Comparison of ENCODE assay signal across 24 cellular contexts in genomic region chr18:10923225-10923624, GRCh38.
"Had no signal": no experiment of that assay in that cellular context is flagged by ENCODE, and none has a peak within 500 bp of the region (broad histone marks: within the 10 kb centered on the region; RNA-seq: fewer than 3 reads in every experiment).

No MANE protein-coding gene starts in this region.

- ATAC-seq: activated CD8-positive, alpha-beta memory T cell treated with anti-CD3 and anti-CD28 coated beads, Interleukin-2, amount 10 ng/mL, durations not matched to agents 7 days and 5 days; activated CD8-positive, alpha-beta T cell treated with anti-CD3 and anti-CD28 coated beads for 36 hours; heart left ventricle; left cardiac atrium; mucosa of descending colon; stimulated activated naive CD8-positive, alpha-beta T cell treated with anti-CD3 and anti-CD28 coated beads, Interleukin-15, Interleukin-2, amounts not matched to agents 100 U/mL and 50 U/mL, for 24 hours; T-cell had no signal

- H3K36me3 ChIP-seq: adrenal gland, heart left ventricle, spleen, thyroid gland, WERI-Rb-1 had no signal

- H3K4me1 ChIP-seq: thyroid gland had no signal

- FAIRE-seq: TTC549 had no signal

- H3K27me3 ChIP-seq: adrenal gland, heart left ventricle, spleen, thyroid gland had no signal

- H3K27ac ChIP-seq: adrenal gland, coronary artery, epithelial cell of prostate, heart left ventricle, spleen, thyroid gland, WERI-Rb-1 had no signal

- H3K4me3 ChIP-seq: adrenal gland, coronary artery, heart left ventricle, mucosa of descending colon, spleen, thyroid gland had no signal

- DNase-seq: activated CD4-positive, alpha-beta T cell treated with anti-CD3 and anti-CD28 coated beads, Interleukin-2, amount 10 ng/mL, durations not matched to agents 7 days and 5 days; activated CD4-positive, CD25-positive, alpha-beta regulatory T cell treated with anti-CD3 and anti-CD28 coated beads, Interleukin-2, amount 50 U/mL, for 72 hours; activated CD8-positive, alpha-beta memory T cell treated with anti-CD3 and anti-CD28 coated beads, Interleukin-2, amount 10 ng/mL, durations not matched to agents 7 days and 5 days; activated CD8-positive, alpha-beta T cell treated with anti-CD3 and anti-CD28 coated beads for 36 hours; activated gamma-delta T cell; activated T-cell treated with anti-CD3 and anti-CD28 coated beads for 4 hours; endodermal cell; heart left ventricle; islet precursor cell; left cardiac atrium; mucosa of descending colon; nephron progenitor cell; nucleus accumbens; retina; spleen; stimulated activated CD4-positive, alpha-beta T cell treated with anti-CD3 and anti-CD28 coated beads, Interleukin-4, amount 100 ng/mL, for 1 hour; stimulated activated naive CD8-positive, alpha-beta T cell treated with anti-CD3 and anti-CD28 coated beads, Interleukin-15, Interleukin-2, amounts not matched to agents 100 U/mL and 50 U/mL, for 24 hours; T-cell; thyroid gland; WERI-Rb-1 had no signal

- H3K9me3 ChIP-seq: adrenal gland, heart left ventricle, mucosa of descending colon, spleen, thyroid gland had no signal
